Comparison of ENCODE assay signal across 24 cellular contexts in genomic region chr20:53793783-53794383, GRCh38.
DNase-seq lines count a peak whose midpoint lies in the region; FAIRE-seq and TF ChIP-seq lines count a peak whose summit lies in the region.
"Had no signal": no experiment of that assay in that cellular context is flagged by ENCODE, and none has a peak within 500 bp of the region (broad histone marks: within the 10 kb centered on the region; RNA-seq: fewer than 3 reads in every experiment).

No MANE protein-coding gene starts in this region.

- no peak for FAIRE-seq in astrocyte (lab: Jason Lieb, UNC)
- FAIRE-seq: D721Med, GM12891, small intestine had no signal

- peak overlapping the region; percentile 56 for H3K9ac ChIP-seq in astrocyte (ENCODE audit: low read length)

- H3K4me2 ChIP-seq in astrocyte (ENCODE audit: low read length), result no peak overlapping the region

- H3K4me3 ChIP-seq in astrocyte (ENCODE audit: insufficient read depth, low read depth, low read length) (no peak overlapping the region), skin epidermis (no peak overlapping the region), foreskin fibroblast (ENCODE audit: low read depth in 1 of 2, low read length in 2 of 2) (no peak overlapping the region)
- H3K4me3 ChIP-seq: adrenal gland, SJCRH30 had no signal

- no peaks in the 10 kb centered on the region for H3K9me3 ChIP-seq in astrocyte (ENCODE audit: insufficient read depth, low read depth, low read length)
- H3K9me3 ChIP-seq: adrenal gland, neutrophil, SJCRH30 had no signal

- H3K27ac ChIP-seq in astrocyte (ENCODE audit: low read depth, low read length), result peak overlapping the region; percentile 76
- peak overlapping the region in 11 of 21 experiments; percentile 1 to 69 (median 43) for H3K27ac ChIP-seq in skin epidermis
- H3K27ac ChIP-seq: adrenal gland, neutrophil, SJCRH30 had no signal

- H3K4me1 ChIP-seq in astrocyte (ENCODE audit: insufficient read depth, low read length), result peaks cover 23% of the 10 kb centered on the region
- H3K4me1 ChIP-seq: adrenal gland, SJCRH30 had no signal

- H3K27me3 ChIP-seq in astrocyte (ENCODE audit: insufficient read depth, low read length), result no peaks in the 10 kb centered on the region
- H3K27me3 ChIP-seq: adrenal gland, brain microvascular endothelial cell, neutrophil, SJCRH30 had no signal

- TF ChIP-seq CTCF in astrocyte (IDR thresholded peaks at IDR 0.05; ENCODE audit: insufficient read depth, low read depth, low read length), result no peak
- no peak for TF ChIP-seq CTCF in foreskin fibroblast (IDR thresholded peaks at IDR 0.05; ENCODE audit: low read depth, low read length)

- DNase-seq in HT-29 (ENCODE audit: low spot score), result peak; percentile 65
- no peak for DNase-seq in astrocyte (ENCODE audit: low read depth)
- peak; percentile 42 for DNase-seq in fibroblast of peridontal ligament (ENCODE audit: extremely low read depth)
- DNase-seq in superior temporal gyrus (ENCODE audit: extremely low spot score), result no peak
- DNase-seq in DMS79 treated with DMSO at 0.1 percent for 48 hours (lab: John Stamatoyannopoulos, UW), result no peak
- no peak for DNase-seq in foreskin fibroblast
- DNase-seq: activated CD4-positive, CD25-positive, alpha-beta regulatory T cell; activated naive CD4-positive, alpha-beta T cell treated with Interleukin-2 at 50 U/mL for 16 hours; adrenal gland; effector CD8-positive, alpha-beta T cell; erythroblast; NCI-H1092 treated with DMSO at 0.1 percent for 48 hours; NCI-H1930; NCI-H524 treated with DMSO at 0.1 percent for 48 hours; PC-3; SJCRH30; small intestine; stimulated activated CD4-positive, alpha-beta T cell treated with anti-CD3 and anti-CD28 coated beads, Interleukin-1b, Interleukin-23, amount 100 ng/mL, for 48 hours; T-cell had no signal

- H3K36me3 Mint-ChIP-seq in astrocyte (ENCODE audit: low read depth, unreplicated experiment), result peaks cover 2% of the 10 kb centered on the region
- H3K36me3 Mint-ChIP-seq: T-cell had no signal

- no peak overlapping the region for H2AFZ ChIP-seq in astrocyte (ENCODE audit: low read depth, low read length)

- H3K27me3 Mint-ChIP-seq in astrocyte (ENCODE audit: low read depth, unreplicated experiment), result no peaks in the 10 kb centered on the region
- H3K27me3 Mint-ChIP-seq: T-cell had no signal

- H3K79me2 ChIP-seq in astrocyte (ENCODE audit: insufficient read depth, low read length), result no peaks in the 10 kb centered on the region

- no peak overlapping the region for H3K4me3 Mint-ChIP-seq in astrocyte (ENCODE audit: unreplicated experiment)
- H3K4me3 Mint-ChIP-seq: T-cell had no signal

- peak overlapping the region; percentile 64 for H3K27ac Mint-ChIP-seq in astrocyte (ENCODE audit: unreplicated experiment)

- peaks cover 2% of the 10 kb centered on the region for H3K9me3 Mint-ChIP-seq in astrocyte (ENCODE audit: unreplicated experiment)
- H3K9me3 Mint-ChIP-seq: T-cell had no signal

- H4K20me1 ChIP-seq in astrocyte (ENCODE audit: insufficient read depth, low read length), result no peaks in the 10 kb centered on the region

- H3K4me1 Mint-ChIP-seq in astrocyte (ENCODE audit: low read depth, unreplicated experiment), result peaks cover 21% of the 10 kb centered on the region
- H3K4me1 Mint-ChIP-seq: T-cell had no signal

- H3K36me3 ChIP-seq in astrocyte (ENCODE audit: insufficient read depth, low read length), result no peaks in the 10 kb centered on the region
- H3K36me3 ChIP-seq: adrenal gland, brain microvascular endothelial cell, neutrophil, SJCRH30 had no signal

Comparison
In these comparisons a context has a peak if more than half of its experiments do, and no peak if none do; other contexts are left out.
1. DNase-seq: peak in HT-29 (single experiment) and fibroblast of peridontal ligament (single experiment); none in astrocyte (single experiment), superior temporal gyrus (single experiment), DMS79 treated with DMSO at 0.1 percent for 48 hours (single experiment) and foreskin fibroblast (0 of 2).